In the genomic region with DNA sequence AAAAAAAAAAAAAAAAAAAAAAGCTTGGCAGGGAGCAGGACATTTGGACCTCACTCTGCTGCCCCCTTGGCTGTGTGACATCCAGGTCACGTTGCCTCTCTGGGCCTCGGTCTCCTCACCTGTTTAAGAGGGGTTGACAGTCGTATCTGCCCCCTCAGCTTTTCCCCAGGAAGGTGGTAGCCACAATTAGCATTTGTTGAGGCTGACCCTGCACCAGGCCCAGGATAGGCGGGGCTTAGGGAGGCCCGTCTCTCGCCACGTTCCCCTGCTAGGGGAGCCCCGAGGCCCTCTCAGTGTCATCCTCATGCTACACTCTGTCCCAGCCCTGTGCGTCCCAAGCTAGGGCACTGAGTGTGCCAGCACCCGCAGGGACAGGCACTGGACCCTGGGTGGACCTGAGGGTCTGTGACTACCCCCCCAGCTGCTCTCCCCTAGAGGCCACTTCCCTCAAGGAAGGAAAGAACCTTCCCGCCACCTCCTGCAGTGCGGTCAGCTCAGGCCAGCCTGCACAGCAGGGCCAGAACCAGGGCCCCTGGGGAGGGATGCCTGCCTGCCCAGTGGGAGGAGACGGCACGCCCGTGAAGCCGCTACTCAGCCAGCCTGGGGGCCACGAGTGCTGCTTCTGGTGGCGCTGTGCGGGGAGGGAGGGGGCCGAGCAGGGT, we compare ENCODE assay signal across 13 cellular contexts. TPM values are rescaled to one million over a fixed set of nuclear protein-coding genes. Genes with fewer than 3 reads are reported as not detected.
DNase-seq lines count a peak whose midpoint lies in the region; ATAC-seq, FAIRE-seq and TF ChIP-seq lines count a peak whose summit lies in the region.
"Had no signal": no experiment of that assay in that cellular context is flagged by ENCODE, and none has a peak within 500 bp of the region (broad histone marks: within the 10 kb centered on the region; RNA-seq: fewer than 3 reads in every experiment).

No MANE protein-coding gene starts in this region.

- peak overlapping the region; percentile 42 for H3K27ac ChIP-seq in A673 (ENCODE audit: low read depth, low read length, poor library complexity, severe bottlenecking)
- peak overlapping the region; percentile 58 for H3K27ac ChIP-seq in RWPE2 (ENCODE audit: poor library complexity, severe bottlenecking)
- H3K27ac ChIP-seq in gastroesophageal sphincter, result peak overlapping the region; percentile 4 to 97 (median 78)

- H3K4me3 ChIP-seq in A673 (ENCODE audit: low read depth, low read length, poor library complexity, severe bottlenecking), result no peak overlapping the region
- H3K4me3 ChIP-seq in RWPE2 (ENCODE audit: severe bottlenecking), result no peak overlapping the region
- H3K4me3 ChIP-seq in gastroesophageal sphincter, result no peak overlapping the region

- H3K27me3 ChIP-seq in A673 (replicated peaks; ENCODE audit: insufficient read depth, low read depth, low read length, poor library complexity), result no peaks in the 10 kb centered on the region
- no peaks in the 10 kb centered on the region for H3K27me3 ChIP-seq in RWPE2 (ENCODE audit: insufficient read depth, poor library complexity, severe bottlenecking)
- no peaks in the 10 kb centered on the region for H3K27me3 ChIP-seq in gastroesophageal sphincter

- H3K4me1 ChIP-seq in A673 (ENCODE audit: insufficient read depth, low read length, poor library complexity, severe bottlenecking) (peaks cover 6% of the 10 kb centered on the region), RWPE2 (ENCODE audit: insufficient read depth, poor library complexity, severe bottlenecking) (peaks cover 7% of the 10 kb centered on the region), gastroesophageal sphincter (peaks cover 7 to 100% (median 80%) of the 10 kb centered on the region in 3 donors)

- POLR2A ChIA-PET in A673 (lab: Charles Lee; ENCODE audit: low non-redundant PET), result no interaction called here

- ATAC-seq in RWPE2 (ENCODE audit: low read depth), result no peak
- ATAC-seq in gastroesophageal sphincter, result no peak
- ATAC-seq: stimulated activated memory B cell treated with anti-CD40 and anti-IgM and Interleukin-4, amounts not matched to agents 10 μg/mL and 1 μg/mL and 100 μg/mL, for 72 hours had no signal

- DNase-seq in A673 (ENCODE audit: low spot score), result no peak
- no peak for DNase-seq in RWPE2 (ENCODE audit: low spot score)
- DNase-seq in retina, result peak; percentile 64
- DNase-seq in urothelium cell line (ENCODE audit: low spot score), result no peak
- DNase-seq in HCEC 1CT, result no peak
- no peak for DNase-seq in inferior parietal cortex (ENCODE audit: extremely low spot score)
- no peak for DNase-seq in activated CD4-positive, CD25-positive, alpha-beta regulatory T cell (lab: John Stamatoyannopoulos, UW)
- DNase-seq: activated naive CD4-positive, alpha-beta T cell treated with Interleukin-2 at 50 U/mL for 16 hours; effector memory CD4-positive, alpha-beta T cell; NCI-H1092 had no signal

- TF ChIP-seq EP300 in gastroesophageal sphincter (IDR thresholded peaks at IDR 0.05), result no peak

- no peak for FAIRE-seq in urothelium cell line (lab: Jason Lieb, UNC)
- FAIRE-seq: G401.6 had no signal

- TF ChIP-seq POLR2A in gastroesophageal sphincter (IDR thresholded peaks at IDR 0.05), result no peak

- WGBS in gastroesophageal sphincter (ENCODE audit: low coverage in 1 of 2), 2 donors, result 63% methylated on average over 4 of the region's 20 CpGs; no CpG with 5 or more reads in 1 of the 2 donors

- CTCF ChIA-PET in A673 (lab: Charles Lee), result no interaction called here

- no TSS peak for BruUV-seq in A673 (replicated peaks; lab: Mats Ljungman, UMichigan)

- intact Hi-C loops in A673 (cut with micrococcal nuclease; ENCODE audit: unreplicated experiment), result no loop called here

- TF ChIP-seq CTCF in A673 (conservative IDR thresholded peaks at IDR 0.05; ENCODE audit: low read depth, low read length) (no peak), RWPE2 (IDR thresholded peaks at IDR 0.05; ENCODE audit: poor library complexity, severe bottlenecking) (no peak), gastroesophageal sphincter (IDR thresholded peaks at IDR 0.05) (no peak)

- peaks cover 60% of the 10 kb centered on the region for H3K36me3 ChIP-seq in A673 (ENCODE audit: insufficient read depth, low read length, poor library complexity, severe bottlenecking)
- H3K36me3 ChIP-seq in RWPE2 (ENCODE audit: low read depth), result peaks cover 65% of the 10 kb centered on the region
- peaks cover 0 to 71% of the 10 kb centered on the region in 2 donors for H3K36me3 ChIP-seq in gastroesophageal sphincter

- H3K9me3 ChIP-seq in A673 (ENCODE audit: low read depth, low read length, poor library complexity, severe bottlenecking), result no peaks in the 10 kb centered on the region
- no peaks in the 10 kb centered on the region for H3K9me3 ChIP-seq in RWPE2 (ENCODE audit: severe bottlenecking)
- no peaks in the 10 kb centered on the region for H3K9me3 ChIP-seq in gastroesophageal sphincter

RNA-seq across cellular contexts. Expression of gene PPARA, which starts 38.5 kb away (rescaled TPM):
- total RNA-seq in A673 (2021) (2.0 and 4.0 TPM in 2 replicates), gastroesophageal sphincter (10 to 100 TPM; 19.5 to 28.5 (median 26.9) TPM)
